8 cellular contexts compared by ENCODE assay signal in the genomic region with DNA sequence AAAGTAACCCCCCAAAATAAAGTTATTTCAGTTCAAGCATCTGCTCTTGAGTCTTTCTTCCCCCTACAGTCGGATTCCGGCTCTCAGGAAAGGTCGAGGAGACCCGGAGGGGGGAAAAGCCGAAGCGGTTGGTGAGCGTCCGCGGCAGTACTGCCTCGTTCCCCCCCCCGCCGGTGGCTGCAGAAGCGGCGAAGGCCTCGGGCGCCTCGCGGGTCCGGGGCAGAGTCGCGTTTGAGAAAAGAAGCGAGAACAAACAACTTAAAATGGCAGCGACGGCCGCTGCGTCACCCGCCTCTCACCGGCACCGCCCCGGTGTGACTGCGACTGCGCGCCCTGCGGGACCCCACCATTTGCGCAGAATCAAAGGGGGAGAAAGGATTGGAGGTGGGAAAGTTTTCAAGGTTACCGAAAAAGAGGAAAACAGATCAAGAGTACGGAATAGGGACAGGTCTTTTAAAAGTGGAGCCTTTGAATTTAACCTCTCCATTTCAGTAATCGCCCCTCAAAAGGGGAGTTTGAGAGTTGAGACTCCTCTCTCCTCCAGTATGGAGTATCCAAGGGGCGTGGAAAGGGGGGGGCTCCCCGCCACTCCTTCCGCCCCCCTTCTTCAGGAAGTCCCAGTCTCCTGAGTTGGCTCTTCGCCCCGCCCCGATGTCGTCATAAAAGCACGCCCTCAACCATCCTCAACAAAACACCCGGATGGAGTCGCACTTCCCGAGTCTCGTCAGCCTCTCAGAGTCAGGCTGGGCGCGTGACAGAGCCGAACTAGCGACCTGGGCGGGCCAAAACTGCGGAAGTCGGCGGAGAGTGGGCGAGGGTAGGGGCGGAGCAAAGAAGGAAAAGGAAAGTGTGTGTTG. TPM values are rescaled to one million over a fixed set of nuclear protein-coding genes. Genes with fewer than 3 reads are reported as not detected.
DNase-seq lines count a peak whose midpoint lies in the region; ATAC-seq and TF ChIP-seq lines count a peak whose summit lies in the region.

No MANE protein-coding gene starts in this region.

- in situ Hi-C loops in mammary epithelial cell (cut with MboI; ENCODE audit: low sequenced_read_pairs in 2 of 2): no loop called here

- under 1% methylated on average over 25 of the region's 60 CpGs for WGBS in mammary epithelial cell (ENCODE audit: low coverage, missing lambda C conversion rate)

- TF ChIP-seq CTCF in AG04450 (IDR thresholded peaks at IDR 0.05; ENCODE audit: low read depth, low read length): no peak
- TF ChIP-seq CTCF in WERI-Rb-1 (IDR thresholded peaks at IDR 0.05; ENCODE audit: low read depth, low read length): no peak
- TF ChIP-seq CTCF in mammary epithelial cell (conservative IDR thresholded peaks at IDR 0.05 in 1 of 2, IDR thresholded peaks at IDR 0.05 in 1 of 2; ENCODE audit: extremely low read depth in 1 of 2, insufficient read depth in 1 of 2, low read depth in 1 of 2, low read length in 2 of 2): no peak

- peak overlapping the region; percentile 92 for H2AFZ ChIP-seq in mammary epithelial cell (ENCODE audit: low read depth, low read length)

- intact Hi-C loops in mammary epithelial cell (cut with micrococcal nuclease): loop anchor here (1.0 to 2.0 kb wide), 6 partner anchors 22 to 296 kb away; partner anchors contain the start of genes ACOT13 and GMNN

- H3K4me2 ChIP-seq in mammary epithelial cell (ENCODE audit: insufficient read depth, low read depth, low read length) (peak overlapping the region; percentile 95), skeletal muscle satellite cell (ENCODE audit: low read length) (peak overlapping the region; percentile 92)

- H3K79me2 ChIP-seq in mammary epithelial cell (ENCODE audit: insufficient read depth, low read length): peaks cover 48% of the 10 kb centered on the region

- H3K4me1 ChIP-seq in mammary epithelial cell (ENCODE audit: insufficient read depth, low read length): peaks cover 9% of the 10 kb centered on the region
- H3K4me1 ChIP-seq in skeletal muscle satellite cell (ENCODE audit: control insufficient read depth, insufficient read depth, low read length): peaks cover 23% of the 10 kb centered on the region

- peaks cover 33% of the 10 kb centered on the region for H3K36me3 ChIP-seq in WERI-Rb-1
- H3K36me3 ChIP-seq in mammary epithelial cell (ENCODE audit: insufficient read depth, low read length): peaks cover 3% of the 10 kb centered on the region
- peaks cover 36% of the 10 kb centered on the region for H3K36me3 ChIP-seq in skeletal muscle satellite cell (ENCODE audit: insufficient read depth, low read length)

- H3K27ac ChIP-seq in AG04450 (ENCODE audit: low read depth, low read length) (peak overlapping the region; percentile 99), WERI-Rb-1 (peak overlapping the region; percentile 99), mammary epithelial cell (ENCODE audit: insufficient read depth, low read depth, low read length) (peak overlapping the region; percentile 99)

- POLR2A ChIA-PET in AG04450 (lab: Yijun Ruan, JAX): interaction anchor here (0.6 to 1.3 kb wide), 4 partner anchors 11 to 1440 kb away, joined by 3 to 14 read pairs (median 5); no protein-coding TSS in a partner anchor

- H3K9me3 ChIP-seq in AG04450 (ENCODE audit: control insufficient read depth, insufficient read depth, low read length) (no peaks in the 10 kb centered on the region; the same call in 1 of the 2 replicates), WERI-Rb-1 (ENCODE audit: severe bottlenecking) (no peaks in the 10 kb centered on the region), mammary epithelial cell (replicated peaks; ENCODE audit: insufficient read depth, low read length) (no peaks in the 10 kb centered on the region), iPS-18c (ENCODE audit: control insufficient read depth, insufficient read depth, low read length) (no peaks in the 10 kb centered on the region), skeletal muscle satellite cell (replicated peaks; ENCODE audit: low read length) (no peaks in the 10 kb centered on the region)

- H3K9ac ChIP-seq in mammary epithelial cell (ENCODE audit: insufficient read depth, low read length): peak overlapping the region; percentile 98
- peak overlapping the region; percentile 100 for H3K9ac ChIP-seq in skeletal muscle satellite cell (ENCODE audit: low read depth, low read length)

- dilution Hi-C loops in mammary epithelial cell (cut with HindIII; ENCODE audit: low sequenced_read_pairs): loop anchor here (10.0 kb wide), 1 partner anchor 534 kb away; no protein-coding TSS in a partner anchor

- peaks cover 9% of the 10 kb centered on the region for H4K20me1 ChIP-seq in mammary epithelial cell (ENCODE audit: insufficient read depth, low read length)

- ATAC-seq in GM18907 (IDR thresholded peaks at IDR 0.05; ENCODE audit: unreplicated experiment): peak; percentile 90
- peak; percentile 87 for ATAC-seq in HG03139 (IDR thresholded peaks at IDR 0.05; ENCODE audit: unreplicated experiment)

- H3K27me3 ChIP-seq in AG04450 (ENCODE audit: control insufficient read depth, insufficient read depth, low read length) (no peaks in the 10 kb centered on the region), WERI-Rb-1 (ENCODE audit: insufficient read depth, low read depth, severe bottlenecking) (no peaks in the 10 kb centered on the region), mammary epithelial cell (ENCODE audit: insufficient read depth, low read length) (no peaks in the 10 kb centered on the region), skeletal muscle satellite cell (ENCODE audit: control insufficient read depth, insufficient read depth, low read length) (no peaks in the 10 kb centered on the region)

- no TSS peak for BruUV-seq in mammary epithelial cell (replicated peaks; lab: Mats Ljungman, UMichigan)

- peak overlapping the region; percentile 89 for H3K4me3 ChIP-seq in AG04450 (ENCODE audit: low read depth, low read length)
- peak overlapping the region; percentile 98 for H3K4me3 ChIP-seq in WERI-Rb-1 (ENCODE audit: low read depth, low read length)
- peak overlapping the region; percentile 64 to 99 (median 98) for H3K4me3 ChIP-seq in mammary epithelial cell (replicated peaks in 1 of 3; ENCODE audit: insufficient read depth in 1 of 3, low read depth in 2 of 3, low read length in 3 of 3)
- H3K4me3 ChIP-seq in iPS-18c (ENCODE audit: insufficient read depth, low read depth, low read length): peak overlapping the region; percentile 98
- peak overlapping the region; percentile 98 for H3K4me3 ChIP-seq in skeletal muscle satellite cell (ENCODE audit: low read length)

- CTCF ChIA-PET in AG04450 (lab: Charles Lee) (no interaction called here), mammary epithelial cell (lab: Charles Lee; ENCODE audit: low non-redundant PET) (no interaction called here)

- DNase-seq in AG04450 (ENCODE audit: low read depth, low spot score): peak; percentile 100
- DNase-seq in NCI-H2196 treated with DMSO at 0.1 percent for 48 hours (lab: John Stamatoyannopoulos, UW; ENCODE audit: unreplicated experiment): peak; percentile 98
- peak; percentile 100 for DNase-seq in WERI-Rb-1
- DNase-seq in mammary epithelial cell: peak; percentile 100

RNA-seq across cellular contexts. Expression of gene C6orf62, which starts 1.9 kb away (rescaled TPM):
- polyA plus RNA-seq in AG04450 (2011; rRNA removed): 76.4 and 111 TPM in 2 replicates
- polyA minus RNA-seq in AG04450 (2011; rRNA and poly(A)+ RNA removed): 71.2 and 96.7 TPM in 2 replicates
- total RNA-seq in mammary epithelial cell: 100 to 1,000 TPM; 112 TPM
- 53.4 TPM for polyA plus RNA-seq in mammary epithelial cell
- polyA minus RNA-seq in mammary epithelial cell: 54.3 TPM
- 90.4 and 118 TPM in 2 replicates for total RNA-seq in skeletal muscle satellite cell (2012; rRNA removed)

RNA-seq across cellular contexts. Expression of gene GMNN, which starts 53.9 kb away (rescaled TPM):
- polyA plus RNA-seq in AG04450 (2011; rRNA removed) (17.4 and 22.0 TPM in 2 replicates), mammary epithelial cell (43.7 TPM)
- 5.4 and 6.3 TPM in 2 replicates for polyA minus RNA-seq in AG04450 (2011; rRNA and poly(A)+ RNA removed)
- total RNA-seq in mammary epithelial cell: 10 to 100 TPM in 1 of 2 donors, 1 to 10 TPM in 1; 8.0 to 36.3 TPM
- 14.9 TPM for polyA minus RNA-seq in mammary epithelial cell
- total RNA-seq in skeletal muscle satellite cell (2012; rRNA removed): 24.6 and 35.4 TPM in 2 replicates

RNA-seq across cellular contexts. Expression of gene ACOT13, which starts 54.0 kb away (rescaled TPM):
- polyA plus RNA-seq in AG04450 (2011; rRNA removed): 43.8 and 50.3 TPM in 2 replicates
- polyA minus RNA-seq in AG04450 (2011; rRNA and poly(A)+ RNA removed): 4.5 and 10.3 TPM in 2 replicates
- 10 to 100 TPM in 1 of 2 donors, 1 to 10 TPM in 1; 4.8 to 32.5 TPM for total RNA-seq in mammary epithelial cell
- polyA plus RNA-seq in mammary epithelial cell: 18.7 TPM
- 26.7 TPM for polyA minus RNA-seq in mammary epithelial cell
- 6.3 and 6.6 TPM in 2 replicates for total RNA-seq in skeletal muscle satellite cell (2012; rRNA removed)

RNA-seq across cellular contexts. Expression of gene TDP2, which starts 54.1 kb away (rescaled TPM):
- polyA plus RNA-seq in AG04450 (2011; rRNA removed) (36.3 and 46.6 TPM in 2 replicates), mammary epithelial cell (16.7 TPM)
- 19.9 and 21.2 TPM in 2 replicates for polyA minus RNA-seq in AG04450 (2011; rRNA and poly(A)+ RNA removed)
- 10 to 100 TPM; 16.3 to 28.5 TPM for total RNA-seq in mammary epithelial cell
- polyA minus RNA-seq in mammary epithelial cell: 38.6 TPM
- 21.4 and 26.6 TPM in 2 replicates for total RNA-seq in skeletal muscle satellite cell (2012; rRNA removed)

Comparison
In these comparisons a context has a peak if more than half of its experiments do, and no peak if none do; other contexts are left out.
1. Peak in every context shown above with its lines: DNase-seq, ATAC-seq, H3K4me3 ChIP-seq and H3K27ac ChIP-seq.